In the genomic region with DNA sequence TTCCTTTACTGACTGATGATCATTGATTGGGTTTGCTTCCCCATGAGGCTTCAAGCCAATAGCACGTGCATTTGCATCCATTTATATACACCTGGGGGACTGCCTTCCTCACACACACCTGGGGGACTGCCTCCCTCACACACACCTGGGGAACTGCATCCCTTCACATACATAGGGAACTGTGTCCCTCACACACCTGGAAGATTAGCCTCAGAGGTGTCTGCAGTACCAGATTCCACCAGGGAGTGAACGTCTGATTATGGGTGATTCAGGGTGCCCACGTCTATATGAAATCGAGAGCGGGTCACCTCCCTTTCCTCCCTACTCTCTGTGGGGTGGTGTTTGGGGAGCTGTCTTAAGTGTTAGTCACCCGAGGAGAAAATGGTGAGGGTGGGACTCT, we compare ENCODE assay signal across 9 cellular contexts. TPM values are rescaled to one million over a fixed set of nuclear protein-coding genes. Genes with fewer than 3 reads are reported as not detected.
DNase-seq lines count a peak whose midpoint lies in the region; ATAC-seq, FAIRE-seq and TF ChIP-seq lines count a peak whose summit lies in the region.
"Had no signal": no experiment of that assay in that cellular context is flagged by ENCODE, and none has a peak within 500 bp of the region (broad histone marks: within the 10 kb centered on the region; RNA-seq: fewer than 3 reads in every experiment).

No MANE protein-coding gene starts in this region.

- no peak overlapping the region for H3K4me3 Mint-ChIP-seq in astrocyte (ENCODE audit: unreplicated experiment)
- no peak overlapping the region for H3K4me3 Mint-ChIP-seq in mesothelial cell of epicardium

- H3K27ac Mint-ChIP-seq in astrocyte (ENCODE audit: unreplicated experiment) (peak overlapping the region; percentile 87), mesothelial cell of epicardium (peak overlapping the region; percentile 78)

- H2AFZ ChIP-seq in astrocyte (ENCODE audit: low read depth, low read length), result no peak overlapping the region

- no peaks in the 10 kb centered on the region for H3K9me3 ChIP-seq in BLaER1
- H3K9me3 ChIP-seq in HUES48 (ENCODE audit: control insufficient read depth, insufficient read depth, low read length), result no peaks in the 10 kb centered on the region
- no peaks in the 10 kb centered on the region for H3K9me3 ChIP-seq in astrocyte (ENCODE audit: insufficient read depth, low read depth, low read length)

- peaks cover 92% of the 10 kb centered on the region for H3K79me2 ChIP-seq in astrocyte (ENCODE audit: insufficient read depth, low read length)

- no peak for DNase-seq in astrocyte (ENCODE audit: low read depth)
- DNase-seq in mesothelial cell of epicardium (ENCODE audit: low spot score in 2 of 2, unreplicated experiment in 2 of 2), result no peak
- no peak for DNase-seq in NCI-H1092 treated with DMSO at 0.1 percent for 48 hours (lab: John Stamatoyannopoulos, UW)
- no peak for DNase-seq in NOMO-1 treated with DMSO at 0.1 percent for 48 hours (lab: John Stamatoyannopoulos, UW; ENCODE audit: unreplicated experiment)
- DNase-seq: NCI-H1436 treated with DMSO at 0.1 percent for 48 hours had no signal

- TF ChIP-seq CTCF in astrocyte (IDR thresholded peaks at IDR 0.05; ENCODE audit: insufficient read depth, low read depth, low read length), result no peak
- TF ChIP-seq CTCF in mesothelial cell of epicardium (IDR thresholded peaks at IDR 0.05; ENCODE audit: unreplicated experiment), result no peak

- no peaks in the 10 kb centered on the region for H3K36me3 Mint-ChIP-seq in astrocyte (ENCODE audit: low read depth, unreplicated experiment)
- peaks cover 2% of the 10 kb centered on the region for H3K36me3 Mint-ChIP-seq in mesothelial cell of epicardium

- peaks cover 48% of the 10 kb centered on the region for H3K4me1 Mint-ChIP-seq in astrocyte (ENCODE audit: low read depth, unreplicated experiment)
- H3K4me1 Mint-ChIP-seq in mesothelial cell of epicardium, result peaks cover 44% of the 10 kb centered on the region

- H3K4me1 ChIP-seq in BLaER1 (peaks cover 97% of the 10 kb centered on the region), HUES48 (ENCODE audit: control insufficient read depth, insufficient read depth, low read length) (peaks cover 36% of the 10 kb centered on the region), astrocyte (ENCODE audit: insufficient read depth, low read length) (peaks cover 67% of the 10 kb centered on the region)

- no peaks in the 10 kb centered on the region for H3K9me3 Mint-ChIP-seq in astrocyte (ENCODE audit: unreplicated experiment)
- H3K9me3 Mint-ChIP-seq in mesothelial cell of epicardium, result no peaks in the 10 kb centered on the region

- H3K4me3 ChIP-seq in BLaER1 (peak overlapping the region; percentile 44), HUES48 (ENCODE audit: low read depth, low read length) (no peak overlapping the region), astrocyte (ENCODE audit: insufficient read depth, low read depth, low read length) (no peak overlapping the region)

- no peak for FAIRE-seq in astrocyte (lab: Jason Lieb, UNC)

- peak overlapping the region; percentile 99 for H3K4me2 ChIP-seq in BLaER1
- peak overlapping the region; percentile 66 for H3K4me2 ChIP-seq in astrocyte (ENCODE audit: low read length)

- H3K36me3 ChIP-seq in BLaER1 (peaks cover 42% of the 10 kb centered on the region), HUES48 (ENCODE audit: control insufficient read depth, insufficient read depth, low read length) (no peaks in the 10 kb centered on the region), astrocyte (ENCODE audit: insufficient read depth, low read length) (peaks cover 11% of the 10 kb centered on the region)

- peak overlapping the region; percentile 59 for H3K9ac ChIP-seq in BLaER1
- H3K9ac ChIP-seq in HUES48 (ENCODE audit: low read depth, low read length), result no peak overlapping the region
- peak overlapping the region; percentile 57 for H3K9ac ChIP-seq in astrocyte (ENCODE audit: low read length)

- H3K27ac ChIP-seq in BLaER1 (peak overlapping the region; percentile 93), HUES48 (ENCODE audit: low read depth, low read length) (peak overlapping the region; percentile 87), astrocyte (ENCODE audit: low read depth, low read length) (peak overlapping the region; percentile 66)

- peaks cover 34% of the 10 kb centered on the region for H4K20me1 ChIP-seq in BLaER1
- peaks cover 89% of the 10 kb centered on the region for H4K20me1 ChIP-seq in astrocyte (ENCODE audit: insufficient read depth, low read length)

- H3K27me3 Mint-ChIP-seq in astrocyte (ENCODE audit: low read depth, unreplicated experiment), result no peaks in the 10 kb centered on the region
- H3K27me3 Mint-ChIP-seq in mesothelial cell of epicardium (ENCODE audit: low read depth), result no peaks in the 10 kb centered on the region

- no peak for ATAC-seq in HG02623 (IDR thresholded peaks at IDR 0.05; ENCODE audit: unreplicated experiment)
- no peak for ATAC-seq in HG02840 (IDR thresholded peaks at IDR 0.05; ENCODE audit: low FRiP score, unreplicated experiment)

- H3K27me3 ChIP-seq in BLaER1 (no peaks in the 10 kb centered on the region), HUES48 (ENCODE audit: control insufficient read depth, insufficient read depth, low read length) (no peaks in the 10 kb centered on the region), astrocyte (ENCODE audit: insufficient read depth, low read length) (no peaks in the 10 kb centered on the region)

RNA-seq across cellular contexts. Expression of gene CD99, which starts 16.9 kb away (rescaled TPM):
- 436 and 448 TPM in 2 replicates for total RNA-seq in astrocyte
- 244 to 260 TPM (median 248 TPM) in 3 replicates for total RNA-seq in mesothelial cell of epicardium

RNA-seq across cellular contexts. Expression of gene XG, which starts 43.8 kb away (rescaled TPM):
- 0.30 TPM in 1 of 2 replicates, not detected in the other for total RNA-seq in astrocyte
- total RNA-seq in mesothelial cell of epicardium, result 0.60 to 1.3 TPM (median 1.2 TPM) in 3 replicates
